ENCODE assay signal across 32 cellular contexts in genomic region chr1:32873484-32873883, GRCh38. TPM values are rescaled to one million over a fixed set of nuclear protein-coding genes. Genes with fewer than 3 reads are reported as not detected.
"Had no signal": no experiment of that assay in that cellular context is flagged by ENCODE, and none has a peak within 500 bp of the region (broad histone marks: within the 10 kb centered on the region; RNA-seq: fewer than 3 reads in every experiment).

No MANE protein-coding gene starts in this region.

- H3K36me3 ChIP-seq: ascending aorta, MG63 had no signal

- ATAC-seq: activated CD8-positive, alpha-beta T cell treated with anti-CD3 and anti-CD28 coated beads for 36 hours; activated naive CD8-positive, alpha-beta T cell treated with anti-CD3 and anti-CD28 coated beads, Interleukin-2, amount 50 U/mL, for 24 hours; body of pancreas; Panc1; Right ventricle myocardium inferior; T-cell had no signal

- H3K27me3 ChIP-seq: ascending aorta, body of pancreas, MG63 had no signal

- H3K9me3 ChIP-seq: ascending aorta, body of pancreas, MG63 had no signal

- H3K4me3 Mint-ChIP-seq: activated CD4-positive, alpha-beta T cell treated with anti-CD3 and anti-CD28 coated beads, Interleukin-2, amount 10 ng/mL, durations not matched to agents 7 days and 5 days; activated CD8-positive, alpha-beta T cell treated with anti-CD3 and anti-CD28 coated beads for 36 hours; activated naive CD8-positive, alpha-beta T cell treated with anti-CD3 and anti-CD28 coated beads, Interleukin-2, amount 50 U/mL, for 24 hours; central memory CD8-positive, alpha-beta T cell; T-cell had no signal

- H3K27ac Mint-ChIP-seq: activated CD4-positive, alpha-beta T cell treated with anti-CD3 and anti-CD28 coated beads, Interleukin-2, amount 10 ng/mL, durations not matched to agents 7 days and 5 days; activated CD8-positive, alpha-beta T cell treated with anti-CD3 and anti-CD28 coated beads for 36 hours; activated naive CD4-positive, alpha-beta T cell treated with anti-CD3 and anti-CD28 coated beads, Interleukin-2, amount 50 U/mL, for 72 hours; activated naive CD8-positive, alpha-beta T cell treated with anti-CD3 and anti-CD28 coated beads, Interleukin-2, amount 50 U/mL, for 24 hours; T-cell had no signal

- H3K27ac ChIP-seq: ascending aorta, body of pancreas, SK-N-MC, VCaP had no signal

- DNase-seq: activated CD4-positive, alpha-beta T cell treated with anti-CD3 and anti-CD28 coated beads, Interleukin-2, amount 10 ng/mL, durations not matched to agents 7 days and 5 days; activated CD4-positive, CD25-positive, alpha-beta regulatory T cell; activated CD8-positive, alpha-beta T cell treated with anti-CD3 and anti-CD28 coated beads for 36 hours; activated naive CD4-positive, alpha-beta T cell treated with Interleukin-2 at 50 U/mL for 16 hours; activated naive CD8-positive, alpha-beta T cell treated with anti-CD3 and anti-CD28 coated beads, Interleukin-2, amount 50 U/mL, for 24 hours; amniotic stem cell; body of pancreas; MG63; MV-4-11; NCI-H1092 treated with DMSO at 0.1 percent for 48 hours; NCI-H1417 treated with DMSO at 0.1 percent for 48 hours; NCI-H1694; NCI-H2029; NCI-H2107; NCI-H2171 treated with DMSO at 0.1 percent for 48 hours; NCI-H226; NCI-H526 treated with DMSO at 0.1 percent for 48 hours; NCI-H82; OCI-M1; RPMI8226; T-cell; T-helper 2 cell; T1000 had no signal

- H3K9me3 Mint-ChIP-seq: activated CD4-positive, alpha-beta T cell treated with anti-CD3 and anti-CD28 coated beads, Interleukin-2, amount 10 ng/mL, durations not matched to agents 7 days and 5 days; activated CD8-positive, alpha-beta T cell treated with anti-CD3 and anti-CD28 coated beads for 36 hours; activated naive CD4-positive, alpha-beta T cell treated with anti-CD3 and anti-CD28 coated beads, Interleukin-2, amount 50 U/mL, for 72 hours; activated naive CD8-positive, alpha-beta T cell treated with anti-CD3 and anti-CD28 coated beads, Interleukin-2, amount 50 U/mL, for 24 hours; central memory CD8-positive, alpha-beta T cell; T-cell had no signal

- H3K36me3 Mint-ChIP-seq: activated naive CD4-positive, alpha-beta T cell treated with anti-CD3 and anti-CD28 coated beads, Interleukin-2, amount 50 U/mL, for 72 hours had no signal

- H3K4me3 ChIP-seq: ascending aorta, body of pancreas, MG63, SK-N-MC had no signal

RNA-seq across cellular contexts. Expression of gene FNDC5, which starts 2.8 kb away (rescaled TPM):
- total RNA-seq: activated CD4-positive, alpha-beta T cell treated with anti-CD3 and anti-CD28 coated beads, Interleukin-2, amount 10 ng/mL, durations not matched to agents 7 days and 5 days; activated CD8-positive, alpha-beta T cell treated with anti-CD3 and anti-CD28 coated beads for 36 hours; activated naive CD4-positive, alpha-beta T cell treated with anti-CD3 and anti-CD28 coated beads, Interleukin-2, amount 50 U/mL, for 72 hours; body of pancreas; bronchial epithelial cell; T-cell had no signal

RNA-seq across cellular contexts. Expression of gene HPCA, which starts 12.8 kb away (rescaled TPM):
- total RNA-seq: activated CD4-positive, alpha-beta T cell treated with anti-CD3 and anti-CD28 coated beads, Interleukin-2, amount 10 ng/mL, durations not matched to agents 7 days and 5 days; ascending aorta; body of pancreas; bronchial epithelial cell; NCI-H460; Right ventricle myocardium inferior had no signal

RNA-seq across cellular contexts. Expression of gene TMEM54, which starts 27.7 kb away (rescaled TPM):
- total RNA-seq: activated CD4-positive, alpha-beta T cell treated with anti-CD3 and anti-CD28 coated beads, Interleukin-2, amount 10 ng/mL, durations not matched to agents 7 days and 5 days had no signal
